Comparison of ENCODE assay signal across 10 cellular contexts in the genomic region with DNA sequence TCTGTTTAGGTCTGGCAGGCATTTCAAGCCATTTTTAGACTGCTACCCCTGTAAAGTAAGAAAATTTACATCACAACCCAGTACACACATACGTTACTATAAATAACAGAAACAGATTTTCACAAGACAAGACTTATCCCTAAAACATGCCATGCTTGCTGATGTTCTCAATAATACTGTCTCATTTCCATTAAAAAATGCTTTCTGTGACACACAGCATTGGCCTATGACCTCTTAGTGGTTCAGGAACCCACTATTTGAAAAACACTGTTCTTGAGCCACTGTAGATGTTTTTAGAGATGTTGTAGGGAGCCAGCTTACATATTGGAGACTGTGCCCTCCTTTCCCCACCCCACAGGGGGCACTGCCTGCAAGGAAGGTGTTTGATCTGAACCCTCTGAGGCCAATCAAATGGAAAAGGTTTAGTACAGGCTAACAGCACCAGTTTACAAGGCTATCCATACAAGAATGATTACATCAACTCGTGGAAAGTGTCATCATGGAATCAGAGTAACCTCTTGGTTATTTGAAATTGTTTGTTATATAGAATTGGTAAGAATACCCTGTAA. TPM values are rescaled to one million over a fixed set of nuclear protein-coding genes. Genes with fewer than 3 reads are reported as not detected.
DNase-seq lines count a peak whose midpoint lies in the region; ATAC-seq and TF ChIP-seq lines count a peak whose summit lies in the region.
"Had no signal": no experiment of that assay in that cellular context is flagged by ENCODE, and none has a peak within 500 bp of the region (broad histone marks: within the 10 kb centered on the region; RNA-seq: fewer than 3 reads in every experiment).

No MANE protein-coding gene starts in this region.

- ATAC-seq in GM18870 (IDR thresholded peaks at IDR 0.05; ENCODE audit: unreplicated experiment) (no peak), HG03457 (IDR thresholded peaks at IDR 0.05; ENCODE audit: unreplicated experiment) (no peak)
- ATAC-seq: body of pancreas had no signal

- DNase-seq in D341Med (ENCODE audit: low spot score) (peak; percentile 42), HCEC 1CT (peak; percentile 31), WERI-Rb-1 (peak; percentile 12), left kidney (ENCODE audit: low read depth, low spot score) (peak; percentile 19), Peyer's patch (no peak)
- DNase-seq in stimulated activated CD8-positive, alpha-beta memory T cell treated with anti-CD3 and anti-CD28 coated beads, Interleukin-4, amount 100 ng/mL, for 48 hours: no peak
- DNase-seq: body of pancreas, H7 had no signal

- no peaks in the 10 kb centered on the region for H3K4me1 ChIP-seq in Peyer's patch

- H3K4me3 ChIP-seq in WERI-Rb-1 (ENCODE audit: low read depth, low read length) (no peak overlapping the region), Peyer's patch (no peak overlapping the region)
- H3K4me3 ChIP-seq: body of pancreas had no signal

- peak; percentile 25; the same call in 1 of the 2 replicates for TF ChIP-seq CTCF in WERI-Rb-1 (IDR thresholded peaks at IDR 0.05; ENCODE audit: low read depth, low read length)
- TF ChIP-seq CTCF in Peyer's patch (IDR thresholded peaks at IDR 0.05): no peak

- H3K27me3 ChIP-seq in WERI-Rb-1 (ENCODE audit: insufficient read depth, low read depth, severe bottlenecking) (no peaks in the 10 kb centered on the region), Peyer's patch (no peaks in the 10 kb centered on the region)
- H3K27me3 ChIP-seq: body of pancreas had no signal

- no peaks in the 10 kb centered on the region for H3K9me3 ChIP-seq in WERI-Rb-1 (ENCODE audit: severe bottlenecking)
- H3K9me3 ChIP-seq in Peyer's patch: no peaks in the 10 kb centered on the region
- H3K9me3 ChIP-seq: body of pancreas had no signal

- H3K27ac ChIP-seq in WERI-Rb-1 (no peak overlapping the region), Peyer's patch (no peak overlapping the region)
- H3K27ac ChIP-seq: body of pancreas had no signal

- no peak for TF ChIP-seq POLR2A in Peyer's patch (IDR thresholded peaks at IDR 0.05)

- H3K36me3 ChIP-seq in WERI-Rb-1 (no peaks in the 10 kb centered on the region), Peyer's patch (no peaks in the 10 kb centered on the region)

RNA-seq across cellular contexts. Expression of gene ZSWIM6, which starts 30.8 kb away (rescaled TPM):
- 10 to 100 TPM; 13.3 to 19.4 (median 16.0) TPM for total RNA-seq in Peyer's patch

Comparison
In these comparisons a context has a peak if more than half of its experiments do, and no peak if none do; other contexts are left out.
1. DNase-seq: peak in D341Med (single experiment), HCEC 1CT (single experiment), WERI-Rb-1 (single experiment) and left kidney (single experiment); none in Peyer's patch (0 of 3) and stimulated activated CD8-positive, alpha-beta memory T cell treated with anti-CD3 and anti-CD28 coated beads, Interleukin-4, amount 100 ng/mL, for 48 hours (single experiment).